ENCODE assay signal across 7 cellular contexts in the genomic region with DNA sequence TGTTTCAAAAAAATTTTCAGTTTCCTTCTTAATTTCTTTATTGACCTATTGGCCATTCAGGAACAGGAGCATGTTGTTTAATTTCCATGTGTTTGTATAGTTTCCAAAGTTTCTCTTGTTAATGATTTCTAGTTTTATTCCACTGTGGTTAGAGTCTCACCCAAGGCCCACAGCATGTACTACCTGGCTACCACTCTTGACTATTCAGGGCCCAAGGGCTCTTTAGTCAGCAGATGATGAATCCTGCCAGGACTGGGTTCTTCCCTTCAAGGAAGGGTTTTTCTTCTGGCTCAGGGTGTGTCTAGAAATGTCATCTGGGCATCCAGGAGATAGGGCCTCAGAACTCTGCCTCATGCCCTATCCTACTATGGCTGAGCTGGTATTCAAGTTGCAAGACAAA.
"Had no signal": no experiment of that assay in that cellular context is flagged by ENCODE, and none has a peak within 500 bp of the region (broad histone marks: within the 10 kb centered on the region; RNA-seq: fewer than 3 reads in every experiment).

No MANE protein-coding gene starts in this region.

- ATAC-seq: HCT116, K562 had no signal

- DNase-seq: GM23248, GOT3, H7, HFFc6, IMR-90 had no signal

- H3K4me3 Mint-ChIP-seq: HFFc6 had no signal

- H3K27ac Mint-ChIP-seq: HFFc6 had no signal
